15 cellular contexts compared by ENCODE assay signal in the genomic region with DNA sequence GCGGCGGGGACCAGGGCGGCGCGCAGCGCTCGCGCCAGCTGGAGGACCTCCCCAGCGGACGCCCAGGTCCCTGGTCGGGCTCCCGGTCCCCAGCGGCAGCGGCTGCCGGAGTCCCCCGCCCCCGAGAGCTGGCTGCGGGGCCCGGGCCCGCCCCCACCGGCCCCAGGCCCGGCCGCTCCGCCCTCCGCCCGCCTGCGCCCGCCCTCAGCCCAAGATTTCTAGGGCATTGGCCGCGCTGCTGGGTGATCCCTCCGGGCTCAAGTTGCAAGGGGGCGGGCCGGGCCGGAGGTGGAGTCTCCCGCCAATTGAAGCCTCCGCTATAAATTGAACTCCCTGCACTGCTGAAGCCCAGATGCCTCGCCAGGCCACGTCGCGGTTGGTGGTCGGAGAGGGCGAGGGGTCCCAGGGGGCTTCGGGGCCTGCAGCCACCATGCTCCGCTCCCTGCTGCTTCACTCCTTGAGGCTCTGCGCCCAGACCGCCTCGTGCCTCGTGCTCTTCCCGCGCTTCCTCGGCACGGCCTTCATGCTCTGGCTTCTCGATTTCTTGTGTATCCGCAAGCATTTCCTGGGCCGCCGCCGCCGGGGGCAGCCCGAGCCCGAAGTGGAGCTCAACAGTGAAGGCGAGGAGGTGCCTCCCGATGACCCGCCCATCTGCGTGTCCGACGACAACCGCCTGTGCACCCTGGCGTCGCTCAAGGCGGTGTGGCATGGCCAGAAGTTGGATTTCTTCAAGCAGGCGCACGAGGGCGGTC. TPM values are rescaled to one million over a fixed set of nuclear protein-coding genes. Genes with fewer than 3 reads are reported as not detected.
A peak's percentile ranks its signal among the peaks of the same experiment; 100 is the strongest.
DNase-seq lines count a peak whose midpoint lies in the region; ATAC-seq and TF ChIP-seq lines count a peak whose summit lies in the region.
"Had no signal": no experiment of that assay in that cellular context is flagged by ENCODE, and none has a peak within 500 bp of the region (broad histone marks: within the 10 kb centered on the region; RNA-seq: fewer than 3 reads in every experiment).

A gene (plus strand): TSS at position 351 of the 752 bp plus-strand sequence.

- intact Hi-C loops in left ventricle myocardium inferior (cut with micrococcal nuclease) = no loop called here

- H3K4me3 ChIP-seq in left ventricle myocardium inferior (peak within 1 kb of the TSS; percentile 62), right atrium auricular region (no peak within 1 kb of the TSS)
- H3K4me3 ChIP-seq: SK-N-MC had no signal

- H3K9me3 Mint-ChIP-seq in naive B cell = peaks cover 0 to 8% (median 4%) of the 10 kb centered on the region in 7 donors
- H3K9me3 Mint-ChIP-seq: CD8-positive, alpha-beta T cell; stimulated activated naive CD8-positive, alpha-beta T cell treated with anti-CD3 and anti-CD28 coated beads, Interleukin-15, Interleukin-2, amounts not matched to agents 100 ng/mL and 50 ng/mL, for 24 hours had no signal

- peaks cover 17% of the 10 kb centered on the region for H3K9me3 ChIP-seq in left ventricle myocardium inferior (replicated peaks)
- H3K9me3 ChIP-seq in right atrium auricular region = peaks cover 11 to 20% of the 10 kb centered on the region in 2 donors

- H3K27ac ChIP-seq in left ventricle myocardium inferior (replicated peaks) (no peak within 1 kb of the TSS), right atrium auricular region (no peak within 1 kb of the TSS)
- H3K27ac ChIP-seq: SK-N-MC had no signal

- TF ChIP-seq CTCF in left ventricle myocardium inferior (IDR thresholded peaks at IDR 0.05; ENCODE audit: borderline replicate concordance) (no peak), right atrium auricular region (IDR thresholded peaks at IDR 0.05) (no peak)

- DNase-seq in left ventricle myocardium inferior (no peak), right atrium auricular region (ENCODE audit: low spot score) (no peak), astrocyte of the hippocampus (ENCODE audit: low read depth, low spot score) (peak; percentile 69), naive B cell (no peak), NOMO-1 treated with dmso at 0.1 percent for 144 hours (lab: John Stamatoyannopoulos, UW; ENCODE audit: unreplicated experiment) (no peak), AG20443 (ENCODE audit: low spot score) (no peak)
- no peak for DNase-seq in stimulated activated CD8-positive, alpha-beta memory T cell treated with anti-CD3 and anti-CD28 coated beads, Interleukin-4, amount 100 ng/mL, for 48 hours
- DNase-seq: activated T-cell treated with anti-CD3 and anti-CD28 coated beads for 4 hours; CD8-positive, alpha-beta T cell; immature natural killer cell; NCI-H187 had no signal

- peaks cover 18 to 33% (median 28%) of the 10 kb centered on the region in 3 donors for H3K4me1 Mint-ChIP-seq in naive B cell

- H3K36me3 ChIP-seq in left ventricle myocardium inferior = no peaks in the 10 kb centered on the region
- H3K36me3 ChIP-seq in right atrium auricular region = no peaks in the 10 kb centered on the region

- peaks cover 27 to 76% (median 67%) of the 10 kb centered on the region in 3 donors for H3K27me3 Mint-ChIP-seq in naive B cell

- peak within 1 kb of the TSS; percentile 41 to 85 (median 75) for H3K4me3 Mint-ChIP-seq in naive B cell
- H3K4me3 Mint-ChIP-seq: CD8-positive, alpha-beta T cell; stimulated activated naive CD8-positive, alpha-beta T cell treated with anti-CD3 and anti-CD28 coated beads, Interleukin-15, Interleukin-2, amounts not matched to agents 100 ng/mL and 50 ng/mL, for 24 hours had no signal

- H3K4me1 ChIP-seq in left ventricle myocardium inferior (peaks cover 25% of the 10 kb centered on the region), right atrium auricular region (peaks cover 0 to 11% of the 10 kb centered on the region in 2 donors)

- ATAC-seq in naive B cell (ENCODE audit: low read depth in 2 of 2) = no peak
- ATAC-seq in GM18498 (IDR thresholded peaks at IDR 0.05; ENCODE audit: unreplicated experiment) = no peak
- ATAC-seq: CD8-positive, alpha-beta T cell had no signal

- peak within 1 kb of the TSS in 2 of 6 donors; percentile 86 to 95 for H3K27ac Mint-ChIP-seq in naive B cell
- H3K27ac Mint-ChIP-seq: CD8-positive, alpha-beta T cell; immature natural killer cell; stimulated activated naive CD8-positive, alpha-beta T cell treated with anti-CD3 and anti-CD28 coated beads, Interleukin-15, Interleukin-2, amounts not matched to agents 100 ng/mL and 50 ng/mL, for 24 hours had no signal

- H3K36me3 Mint-ChIP-seq in naive B cell = peaks cover 0 to 29% of the 10 kb centered on the region in 2 donors
- H3K36me3 Mint-ChIP-seq: CD8-positive, alpha-beta T cell had no signal

- peaks cover 93% of the 10 kb centered on the region for H3K27me3 ChIP-seq in left ventricle myocardium inferior (ENCODE audit: low read depth)
- H3K27me3 ChIP-seq in right atrium auricular region = peaks cover 0 to 36% of the 10 kb centered on the region in 2 donors

RNA-seq across cellular contexts. Expression of the gene that starts here (rescaled TPM):
- not detected for total RNA-seq in left ventricle myocardium inferior
- total RNA-seq in right atrium auricular region = under 1 TPM in 1 of 2 donors, not detected in 1; 0.55 TPM
- not detected for polyA plus RNA-seq in naive B cell (ENCODE audit: low read depth in 6 of 6)
- total RNA-seq: CD8-positive, alpha-beta T cell; dermis microvascular lymphatic vessel endothelial cell had no signal
- polyA plus RNA-seq: immature natural killer cell had no signal
